Comparison of ENCODE assay signal across 1 cellular context in genomic region chr6:42618686-42619085, GRCh38.
TF ChIP-seq lines count a peak whose summit lies in the region.

No MANE protein-coding gene starts in this region.

TF ChIP-seq in SK-N-SH treated with all-trans-retinoic acid at 6 μM for 48 hours, 23 proteins besides CTCF, POLR2A, EP300 and RAD21 (continued from another document):
- no peak for TF ChIP-seq CREB5 (CRISPR knock-in tag; IDR thresholded peaks at IDR 0.05; ENCODE audit: low read depth)
- no peak for TF ChIP-seq OSR1 (CRISPR knock-in tag; IDR thresholded peaks at IDR 0.05)
- no peak for TF ChIP-seq ZC3H10 (CRISPR knock-in tag; IDR thresholded peaks at IDR 0.05)
- TF ChIP-seq TCF4 (CRISPR knock-in tag; IDR thresholded peaks at IDR 0.05; ENCODE audit: borderline replicate concordance): no peak
- no peak for TF ChIP-seq CSDC2 (CRISPR knock-in tag; IDR thresholded peaks at IDR 0.05)
- TF ChIP-seq BACH2 (CRISPR knock-in tag; IDR thresholded peaks at IDR 0.05; ENCODE audit: borderline replicate concordance): no peak
- TF ChIP-seq ZNF8 (CRISPR knock-in tag; IDR thresholded peaks at IDR 0.05): no peak
TF ChIP-seq in SK-N-SH treated with all-trans-retinoic acid at 6 μM for 48 hours: peak in this region for 0.
